Comparison of ENCODE assay signal across 12 cellular contexts in genomic region chr5:65061974-65062353, GRCh38.
DNase-seq lines count a peak whose midpoint lies in the region; ATAC-seq, FAIRE-seq and TF ChIP-seq lines count a peak whose summit lies in the region.
"Had no signal": no experiment of that assay in that cellular context is flagged by ENCODE, and none has a peak within 500 bp of the region (broad histone marks: within the 10 kb centered on the region; RNA-seq: fewer than 3 reads in every experiment).

No MANE protein-coding gene starts in this region.

- WGBS in gastroesophageal sphincter (ENCODE audit: low coverage in 1 of 2), 2 donors, result 75% methylated on average over 1 of the region's 1 CpG; no CpG with 5 or more reads in 1 of the 2 donors
- 73 to 87% (median 82%) methylated on average over 1 of the region's 1 CpG for WGBS in small intestine, 3 donors

- H3K27me3 Mint-ChIP-seq in stimulated activated naive B cell treated with anti-CD40 and anti-IgM and Interleukin-4, amounts not matched to agents 10 μg/mL and 1 μg/mL and 100 μg/mL, for 72 hours, result peaks cover 0 to 9% of the 10 kb centered on the region in 2 donors

- H3K4me1 Mint-ChIP-seq in stimulated activated naive B cell treated with anti-CD40 and anti-IgM and Interleukin-4, amounts not matched to agents 10 μg/mL and 1 μg/mL and 100 μg/mL, for 72 hours, result peaks cover 49 to 64% of the 10 kb centered on the region in 2 donors

- CTCF ChIA-PET in HEK293 (lab: Yijun Ruan, JAX), result interaction anchor here (0.6 kb wide), 1 partner anchor 1439 kb away, joined by 3 read pairs; no protein-coding TSS in a partner anchor

- TF ChIP-seq POLR2A in gastroesophageal sphincter (IDR thresholded peaks at IDR 0.05), result no peak

- no peak overlapping the region for H3K4me3 ChIP-seq in HEK293 (ENCODE audit: low read depth, low read length)
- no peak overlapping the region for H3K4me3 ChIP-seq in gastroesophageal sphincter
- H3K4me3 ChIP-seq in small intestine (ENCODE audit: low read depth in 1 of 2, low read length in 2 of 2), result no peak overlapping the region

- no peak for TF ChIP-seq CTCF in HEK293 (tag by site-specific recombination; IDR thresholded peaks at IDR 0.05)
- no peak for TF ChIP-seq CTCF in gastroesophageal sphincter (IDR thresholded peaks at IDR 0.05)

- H3K4me3 Mint-ChIP-seq in stimulated activated naive B cell treated with anti-CD40 and anti-IgM and Interleukin-4, amounts not matched to agents 10 μg/mL and 1 μg/mL and 100 μg/mL, for 72 hours, result no peak overlapping the region
- H3K4me3 Mint-ChIP-seq: activated naive CD8-positive, alpha-beta T cell treated with anti-CD3 and anti-CD28 coated beads, Interleukin-2, amount 50 U/mL, for 24 hours had no signal

- H3K36me3 ChIP-seq in HEK293 (ENCODE audit: control insufficient read depth in 2 of 2, insufficient read depth in 1 of 2, low read length in 2 of 2) (no peaks in the 10 kb centered on the region), gastroesophageal sphincter (no peaks in the 10 kb centered on the region), small intestine (ENCODE audit: control insufficient read depth in 2 of 2, insufficient read depth in 2 of 2, low read length in 2 of 2) (no peaks in the 10 kb centered on the region)

- H3K9me3 Mint-ChIP-seq in stimulated activated naive B cell treated with anti-CD40 and anti-IgM and Interleukin-4, amounts not matched to agents 10 μg/mL and 1 μg/mL and 100 μg/mL, for 72 hours, result no peaks in the 10 kb centered on the region
- H3K9me3 Mint-ChIP-seq: activated naive CD8-positive, alpha-beta T cell treated with anti-CD3 and anti-CD28 coated beads, Interleukin-2, amount 50 U/mL, for 24 hours had no signal

- intact Hi-C loops in sciatic nerve (cut with DNase I), result no loop called here

- H3K9me3 ChIP-seq in HEK293 (ENCODE audit: control insufficient read depth, insufficient read depth, low read depth, low read length) (no peaks in the 10 kb centered on the region), gastroesophageal sphincter (no peaks in the 10 kb centered on the region), small intestine (ENCODE audit: control insufficient read depth, low read depth) (no peaks in the 10 kb centered on the region)

- no peaks in the 10 kb centered on the region for H3K27me3 ChIP-seq in gastroesophageal sphincter
- no peaks in the 10 kb centered on the region for H3K27me3 ChIP-seq in small intestine (ENCODE audit: control insufficient read depth in 2 of 2, insufficient read depth in 2 of 2, low read length in 2 of 2)

- peaks cover 18% of the 10 kb centered on the region for H3K4me1 ChIP-seq in HEK293 (ENCODE audit: control insufficient read depth, insufficient read depth, low read length)
- peaks cover 4 to 35% (median 12%) of the 10 kb centered on the region in 3 donors for H3K4me1 ChIP-seq in gastroesophageal sphincter
- H3K4me1 ChIP-seq in small intestine (ENCODE audit: control insufficient read depth in 2 of 2, insufficient read depth in 1 of 2, low read depth in 1 of 2, low read length in 1 of 2), result no peaks in the 10 kb centered on the region

- TF ChIP-seq EP300 in gastroesophageal sphincter (IDR thresholded peaks at IDR 0.05), result no peak

- POLR2A ChIA-PET in HEK293 (lab: Yijun Ruan, JAX), result no interaction called here

- no peak for FAIRE-seq in small intestine (lab: Jason Lieb, UNC)

- peaks cover 2 to 4% of the 10 kb centered on the region in 2 donors for H3K36me3 Mint-ChIP-seq in stimulated activated naive B cell treated with anti-CD40 and anti-IgM and Interleukin-4, amounts not matched to agents 10 μg/mL and 1 μg/mL and 100 μg/mL, for 72 hours

- peak; percentile 40 for DNase-seq in stimulated activated naive B cell treated with anti-CD40 and anti-IgM and Interleukin-4, amounts not matched to agents 10 μg/mL and 1 μg/mL and 100 μg/mL, for 72 hours
- no peak for DNase-seq in sciatic nerve (ENCODE audit: low spot score)
- DNase-seq in small intestine, result no peak
- DNase-seq: activated naive CD8-positive, alpha-beta T cell treated with anti-CD3 and anti-CD28 coated beads, Interleukin-2, amount 50 U/mL, for 24 hours; effector memory CD4-positive, alpha-beta T cell; hippocampal formation; midbrain had no signal

- peak overlapping the region; percentile 72 for H3K27ac Mint-ChIP-seq in stimulated activated naive B cell treated with anti-CD40 and anti-IgM and Interleukin-4, amounts not matched to agents 10 μg/mL and 1 μg/mL and 100 μg/mL, for 72 hours
- H3K27ac Mint-ChIP-seq: activated naive CD8-positive, alpha-beta T cell treated with anti-CD3 and anti-CD28 coated beads, Interleukin-2, amount 50 U/mL, for 24 hours had no signal

- ATAC-seq in GM19324 (IDR thresholded peaks at IDR 0.05; ENCODE audit: low FRiP score, unreplicated experiment), result peak; percentile 30
- peak; percentile 27 for ATAC-seq in HG03342 (IDR thresholded peaks at IDR 0.05; ENCODE audit: unreplicated experiment)
- peak; percentile 43 to 57 for ATAC-seq in stimulated activated naive B cell treated with anti-CD40 and anti-IgM and Interleukin-4, amounts not matched to agents 10 μg/mL and 1 μg/mL and 100 μg/mL, for 72 hours (replicated peaks)
- no peak for ATAC-seq in gastroesophageal sphincter
- no peak for ATAC-seq in sciatic nerve
- ATAC-seq: activated naive CD8-positive, alpha-beta T cell treated with anti-CD3 and anti-CD28 coated beads, Interleukin-2, amount 50 U/mL, for 24 hours had no signal

- H3K27ac ChIP-seq in HEK293 (ENCODE audit: extremely low read depth, low read depth, low read length) (no peak overlapping the region), gastroesophageal sphincter (no peak overlapping the region), small intestine (ENCODE audit: low read depth in 1 of 2, low read length in 1 of 2) (no peak overlapping the region)
- H3K27ac ChIP-seq: KMS-11 had no signal

TF ChIP-seq in HEK293, 187 proteins besides CTCF, POLR2A, EP300 and RAD21:
- no peak for TF ChIP-seq ZNF654 (tag by site-specific recombination; IDR thresholded peaks at IDR 0.05; ENCODE audit: low read depth)
- TF ChIP-seq PRDM4 (tag by site-specific recombination; IDR thresholded peaks at IDR 0.05), result peak; percentile 79; the same call in 1 of the 2 replicates

Comparison
In these comparisons a context has a peak if more than half of its experiments do, and no peak if none do; other contexts are left out.
1. ATAC-seq: peak in GM19324 (single experiment), HG03342 (single experiment) and stimulated activated naive B cell treated with anti-CD40 and anti-IgM and Interleukin-4, amounts not matched to agents 10 μg/mL and 1 μg/mL and 100 μg/mL, for 72 hours (2 of 2); none in gastroesophageal sphincter (single experiment) and sciatic nerve (single experiment).